In genomic region chr22:39318507-39319283, GRCh38 we compare ENCODE assay signal across 8 cellular contexts. TPM values are rescaled to one million over a fixed set of nuclear protein-coding genes. Genes with fewer than 3 reads are reported as not detected.
A peak's percentile ranks its signal among the peaks of the same experiment; 100 is the strongest.
DNase-seq lines count a peak whose midpoint lies in the region; ATAC-seq and TF ChIP-seq lines count a peak whose summit lies in the region.

No MANE protein-coding gene starts in this region.

- H3K4me1 ChIP-seq in body of pancreas (peaks cover 52% of the 10 kb centered on the region), stomach smooth muscle (ENCODE audit: control insufficient read depth, insufficient read depth, low read length) (peaks cover 49% of the 10 kb centered on the region)

- WGBS in body of pancreas, 2 donors, result 2 to 4% methylated on average over 23 to 26 of the region's 26 CpGs

- H3K4me3 ChIP-seq in NB4 (ENCODE audit: low read depth, low read length), result peak overlapping the region; percentile 100
- H3K4me3 ChIP-seq in body of pancreas, result peak overlapping the region; percentile 44 to 58
- peak overlapping the region; percentile 93 to 94 for H3K4me3 ChIP-seq in stomach smooth muscle (ENCODE audit: low read length in 2 of 2)

- peaks cover 65% of the 10 kb centered on the region for H3K36me3 Mint-ChIP-seq in activated T-cell treated with anti-CD3 and anti-CD28 coated beads, Interleukin-2, amount 50 U/mL, for 24 hours (ENCODE audit: low read depth)

- H3K4me1 Mint-ChIP-seq in activated T-cell treated with anti-CD3 and anti-CD28 coated beads, Interleukin-2, amount 50 U/mL, for 24 hours (ENCODE audit: low read depth), result peaks cover 39% of the 10 kb centered on the region

- ATAC-seq in body of pancreas (peak; percentile 8), GM19324 (IDR thresholded peaks at IDR 0.05; ENCODE audit: low FRiP score, unreplicated experiment) (no peak)

- no peak for TF ChIP-seq CTCF in NB4 (IDR thresholded peaks at IDR 0.05; ENCODE audit: low read depth, low read length)
- TF ChIP-seq CTCF in body of pancreas (IDR thresholded peaks at IDR 0.05), result no peak

- peak overlapping the region; percentile 99 for H3K27ac Mint-ChIP-seq in activated T-cell treated with anti-CD3 and anti-CD28 coated beads, Interleukin-2, amount 50 U/mL, for 24 hours

- H3K4me3 Mint-ChIP-seq in activated T-cell treated with anti-CD3 and anti-CD28 coated beads, Interleukin-2, amount 50 U/mL, for 24 hours, result peak overlapping the region; percentile 99

- DNase-seq in activated T-cell treated with anti-CD3 and anti-CD28 coated beads, Interleukin-2, amount 50 U/mL, for 24 hours, result no peak
- no peak for DNase-seq in activated T-cell treated with anti-CD3 and anti-CD28 coated beads for 4 hours
- DNase-seq in NB4 (ENCODE audit: low read depth), result no peak
- no peak for DNase-seq in body of pancreas
- peak; percentile 48 for DNase-seq in kidney glomerular epithelial cell (lab: John Stamatoyannopoulos, UW)
- DNase-seq in AG08395 (ENCODE audit: low spot score), result no peak

- H3K9ac ChIP-seq in stomach smooth muscle (ENCODE audit: low read length in 2 of 2), result peak overlapping the region; percentile 96 to 99

- intact Hi-C loops in body of pancreas (cut with DNase I), result no loop called here

- H3K36me3 ChIP-seq in body of pancreas (replicated peaks in 1 of 2; ENCODE audit: insufficient read depth in 1 of 2, low read depth in 2 of 2) (peaks cover 23 to 24% of the 10 kb centered on the region in 2 donors), stomach smooth muscle (ENCODE audit: control insufficient read depth in 2 of 2, insufficient read depth in 2 of 2, low read length in 2 of 2) (peaks cover 43 to 44% of the 10 kb centered on the region in 2 donors)

- H3K27me3 Mint-ChIP-seq in activated T-cell treated with anti-CD3 and anti-CD28 coated beads, Interleukin-2, amount 50 U/mL, for 24 hours, result no peaks in the 10 kb centered on the region

- no peaks in the 10 kb centered on the region for H3K9me3 Mint-ChIP-seq in activated T-cell treated with anti-CD3 and anti-CD28 coated beads, Interleukin-2, amount 50 U/mL, for 24 hours

- H3K27ac ChIP-seq in body of pancreas (peak overlapping the region; percentile 94 to 99 (median 98)), stomach smooth muscle (ENCODE audit: low read length) (peak overlapping the region; percentile 97)

- H3K27me3 ChIP-seq in body of pancreas, result no peaks in the 10 kb centered on the region
- no peaks in the 10 kb centered on the region for H3K27me3 ChIP-seq in stomach smooth muscle (ENCODE audit: control insufficient read depth in 1 of 2, insufficient read depth in 2 of 2, low read length in 2 of 2)

- H3K9me3 ChIP-seq in body of pancreas (no peaks in the 10 kb centered on the region), stomach smooth muscle (ENCODE audit: control insufficient read depth in 2 of 2, low read length in 2 of 2) (no peaks in the 10 kb centered on the region)

- TF ChIP-seq POLR2A in NB4 (IDR thresholded peaks at IDR 0.05; ENCODE audit: extremely low read depth, insufficient read length) (no peak), body of pancreas (IDR thresholded peaks at IDR 0.05) (no peak)

RNA-seq across cellular contexts. Expression of gene RPL3, which starts 0.7 kb away (rescaled TPM):
- total RNA-seq in body of pancreas, result 1,000 to 10,000 TPM; 1,625 to 1,893 TPM

RNA-seq across cellular contexts. Expression of gene SYNGR1, which starts 31.1 kb away (rescaled TPM):
- total RNA-seq in body of pancreas, result 10 to 100 TPM; 15.2 to 35.0 TPM
